20 cellular contexts compared by ENCODE assay signal in genomic region chr6:33827546-33828451, GRCh38. TPM values are rescaled to one million over a fixed set of nuclear protein-coding genes. Genes with fewer than 3 reads are reported as not detected.
DNase-seq lines count a peak whose midpoint lies in the region; ATAC-seq and TF ChIP-seq lines count a peak whose summit lies in the region.
"Had no signal": no experiment of that assay in that cellular context is flagged by ENCODE, and none has a peak within 500 bp of the region (broad histone marks: within the 10 kb centered on the region; RNA-seq: fewer than 3 reads in every experiment).

No MANE protein-coding gene starts in this region.

- H3K9me3 ChIP-seq in WERI-Rb-1 (ENCODE audit: severe bottlenecking): no peaks in the 10 kb centered on the region
- H3K9me3 ChIP-seq in stomach smooth muscle (ENCODE audit: control insufficient read depth in 2 of 2, low read length in 2 of 2): no peaks in the 10 kb centered on the region
- no peaks in the 10 kb centered on the region for H3K9me3 ChIP-seq in CD4-positive, alpha-beta memory T cell (ENCODE audit: control insufficient read depth in 1 of 2, low read length in 2 of 2)

- H3K27ac ChIP-seq in WERI-Rb-1 (peak overlapping the region; percentile 73), stomach smooth muscle (ENCODE audit: low read length) (peak overlapping the region; percentile 49)
- H3K27ac ChIP-seq in CD4-positive, alpha-beta memory T cell (ENCODE audit: low read depth, low read length): no peak overlapping the region
- H3K27ac ChIP-seq: coronary artery, epithelial cell of prostate had no signal

- H3K4me3 ChIP-seq in WERI-Rb-1 (ENCODE audit: low read depth, low read length) (no peak overlapping the region), stomach smooth muscle (ENCODE audit: low read length in 2 of 2) (no peak overlapping the region)
- H3K4me3 ChIP-seq in CD4-positive, alpha-beta memory T cell (ENCODE audit: low read length in 2 of 2): no peak overlapping the region
- H3K4me3 ChIP-seq: coronary artery had no signal

- DNase-seq in NCI-H345 treated with DMSO at 0.1 percent for 48 hours (lab: John Stamatoyannopoulos, UW; ENCODE audit: unreplicated experiment): peak; percentile 45
- DNase-seq in NCI-H345 (lab: John Stamatoyannopoulos, UW): no peak
- no peak for DNase-seq in WERI-Rb-1
- DNase-seq in left colon: no peak
- DNase-seq in GDM1 (lab: John Stamatoyannopoulos, UW): no peak
- DNase-seq in CD4-positive, alpha-beta memory T cell: no peak
- DNase-seq: activated B cell treated with CpG ODN at 0.5 μM for 24 hours; activated effector memory CD4-positive, alpha-beta T cell treated with Interleukin-2 at 50 U/mL for 16 hours; amniotic stem cell; midbrain; NCI-H1694; stimulated activated CD4-positive, alpha-beta T cell treated with anti-CD3 and anti-CD28 coated beads, Interleukin-4, amount 100 ng/mL, for 4 hours; T-cell had no signal

- H3K9ac ChIP-seq in stomach smooth muscle (ENCODE audit: low read length in 2 of 2): no peak overlapping the region

- peaks cover 0 to 5% of the 10 kb centered on the region in 2 donors for H3K27me3 Mint-ChIP-seq in CD4-positive, alpha-beta memory T cell

- H3K27me3 ChIP-seq in WERI-Rb-1 (ENCODE audit: insufficient read depth, low read depth, severe bottlenecking) (no peaks in the 10 kb centered on the region), stomach smooth muscle (ENCODE audit: control insufficient read depth in 1 of 2, insufficient read depth in 2 of 2, low read length in 2 of 2) (no peaks in the 10 kb centered on the region)
- H3K27me3 ChIP-seq in CD4-positive, alpha-beta memory T cell (ENCODE audit: insufficient read depth, low read length): no peaks in the 10 kb centered on the region

- ATAC-seq in left colon: peak; percentile 48
- ATAC-seq in GM18909 (IDR thresholded peaks at IDR 0.05; ENCODE audit: poor library complexity, unreplicated experiment): no peak
- ATAC-seq: T-cell had no signal

- no peak overlapping the region for H3K27ac Mint-ChIP-seq in CD4-positive, alpha-beta memory T cell
- H3K27ac Mint-ChIP-seq: activated B cell treated with CpG ODN at 0.5 μM for 24 hours, T-cell, type B pancreatic cell had no signal

- POLR2A ChIA-PET in CD4-positive, alpha-beta memory T cell (lab: Charles Lee; ENCODE audit: partially characterized antibody): no interaction called here

- no peaks in the 10 kb centered on the region for H3K36me3 Mint-ChIP-seq in CD4-positive, alpha-beta memory T cell
- H3K36me3 Mint-ChIP-seq: T-cell, type B pancreatic cell had no signal

- H3K4me3 Mint-ChIP-seq in CD4-positive, alpha-beta memory T cell: no peak overlapping the region
- H3K4me3 Mint-ChIP-seq: activated B cell treated with CpG ODN at 0.5 μM for 24 hours, T-cell, type B pancreatic cell had no signal

- H3K9me3 Mint-ChIP-seq in CD4-positive, alpha-beta memory T cell: peaks cover 0 to 2% (median 0%) of the 10 kb centered on the region in 8 donors
- H3K9me3 Mint-ChIP-seq: activated B cell treated with CpG ODN at 0.5 μM for 24 hours, T-cell, type B pancreatic cell had no signal

- H3K4me1 Mint-ChIP-seq in CD4-positive, alpha-beta memory T cell: no peaks in the 10 kb centered on the region
- H3K4me1 Mint-ChIP-seq: activated B cell treated with CpG ODN at 0.5 μM for 24 hours, T-cell had no signal

- no peaks in the 10 kb centered on the region for H3K36me3 ChIP-seq in WERI-Rb-1
- no peaks in the 10 kb centered on the region for H3K36me3 ChIP-seq in stomach smooth muscle (ENCODE audit: control insufficient read depth in 2 of 2, insufficient read depth in 2 of 2, low read length in 2 of 2)
- no peaks in the 10 kb centered on the region for H3K36me3 ChIP-seq in CD4-positive, alpha-beta memory T cell (ENCODE audit: insufficient read depth, low read length)

- CTCF ChIA-PET in CD4-positive, alpha-beta memory T cell (lab: Charles Lee; ENCODE audit: partially characterized antibody): no interaction called here

- H3K4me1 ChIP-seq in stomach smooth muscle (ENCODE audit: control insufficient read depth, insufficient read depth, low read length): peaks cover 22% of the 10 kb centered on the region
- no peaks in the 10 kb centered on the region for H3K4me1 ChIP-seq in CD4-positive, alpha-beta memory T cell (ENCODE audit: insufficient read depth, low read length)

- intact Hi-C loops in left colon (cut with DNase I, micrococcal nuclease): no loop called here
- intact Hi-C loops in CD4-positive, alpha-beta memory T cell (cut with micrococcal nuclease): no loop called here

- 0 out of 2 replicates have a peak, but pooled peaks have one; percentile 13 for TF ChIP-seq CTCF in WERI-Rb-1 (IDR thresholded peaks at IDR 0.05; ENCODE audit: low read depth, low read length)

RNA-seq across cellular contexts. Expression of gene MLN, which starts 24.0 kb away (rescaled TPM):
- total RNA-seq in left colon: not detected
- not detected for total RNA-seq in CD4-positive, alpha-beta memory T cell
- polyA plus RNA-seq in CD4-positive, alpha-beta memory T cell: not detected
- total RNA-seq: activated B cell treated with CpG ODN at 0.5 μM for 24 hours, glomerular endothelial cell, osteocyte, T-cell had no signal

RNA-seq across cellular contexts. Expression of gene LEMD2, which starts 38.9 kb away (rescaled TPM):
- 10 to 100 TPM; 62.6 to 66.7 TPM for total RNA-seq in left colon
- total RNA-seq in CD4-positive, alpha-beta memory T cell: 100 to 1,000 TPM; 115 to 126 TPM
- 10 to 100 TPM; 13.5 to 44.6 TPM for polyA plus RNA-seq in CD4-positive, alpha-beta memory T cell
